ENCODE assay signal across 20 cellular contexts in the genomic region with DNA sequence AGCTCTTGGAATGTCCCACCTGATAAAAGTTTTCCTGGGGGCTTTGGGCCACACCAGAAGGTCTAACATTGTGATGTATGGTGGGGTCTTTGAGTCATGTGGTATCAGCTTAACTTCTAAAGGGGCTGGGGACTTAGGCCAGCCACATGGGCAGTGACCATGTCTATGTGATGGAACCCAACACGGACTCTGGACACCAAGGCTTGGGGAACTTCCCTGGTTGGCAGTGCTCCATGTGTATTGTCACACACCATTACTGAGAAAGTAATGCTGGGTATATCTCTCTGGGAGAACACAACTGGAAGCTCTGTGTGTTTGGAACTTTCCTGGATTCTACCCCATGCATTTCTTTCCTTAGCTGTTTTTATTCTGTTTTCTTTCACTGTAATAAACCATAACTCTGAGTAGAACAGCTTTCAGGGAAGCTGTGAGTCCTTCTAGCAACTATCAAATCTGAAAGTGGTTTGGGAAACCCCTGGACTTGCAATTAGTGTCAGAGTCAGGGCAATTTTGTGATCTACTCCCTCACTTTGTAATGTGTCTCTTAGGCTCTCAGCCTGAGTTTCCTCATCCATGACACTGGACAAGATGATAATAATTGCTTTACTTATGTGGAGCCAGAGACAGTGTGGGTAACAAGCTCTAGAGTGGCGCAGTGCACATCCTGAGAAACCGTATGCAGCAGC.
"Had no signal": no experiment of that assay in that cellular context is flagged by ENCODE, and none has a peak within 500 bp of the region (broad histone marks: within the 10 kb centered on the region; RNA-seq: fewer than 3 reads in every experiment).

No MANE protein-coding gene starts in this region.

- H3K27ac ChIP-seq: epithelial cell of prostate, esophagus muscularis mucosa, gastrocnemius medialis, psoas muscle, right lobe of liver, stomach, thoracic aorta, transverse colon had no signal

- H3K4me3 ChIP-seq: esophagus muscularis mucosa, gastrocnemius medialis, mucosa of descending colon, psoas muscle, right lobe of liver, stomach, thoracic aorta, transverse colon had no signal

- H3K27me3 ChIP-seq: gastrocnemius medialis, right lobe of liver, stomach, transverse colon had no signal

- H3K36me3 Mint-ChIP-seq: stimulated activated memory B cell treated with anti-CD40 and anti-IgM and Interleukin-4, amounts not matched to agents 10 μg/mL and 1 μg/mL and 100 μg/mL, for 72 hours had no signal

- H3K9me3 Mint-ChIP-seq: nephron had no signal

- H3K27ac Mint-ChIP-seq: nephron; stimulated activated memory B cell treated with anti-CD40 and anti-IgM and Interleukin-4, amounts not matched to agents 10 μg/mL and 1 μg/mL and 100 μg/mL, for 72 hours had no signal

- H3K4me3 Mint-ChIP-seq: nephron; stimulated activated memory B cell treated with anti-CD40 and anti-IgM and Interleukin-4, amounts not matched to agents 10 μg/mL and 1 μg/mL and 100 μg/mL, for 72 hours had no signal

- DNase-seq: effector memory CD4-positive, alpha-beta T cell; gastrocnemius medialis; glutamatergic neuron; islet precursor cell; mammary epithelial cell; mucosa of descending colon; psoas muscle; retina; right lobe of liver; stimulated activated CD4-positive, alpha-beta T cell treated with anti-CD3 and anti-CD28 coated beads, Interleukin-4, amount 100 ng/mL, for 1 hour; stimulated activated CD8-positive, alpha-beta memory T cell treated with anti-CD3 and anti-CD28 coated beads, Interleukin-4, amount 100 ng/mL, for 48 hours; stomach; substantia nigra; transverse colon had no signal

- H3K9me3 ChIP-seq: esophagus muscularis mucosa, gastrocnemius medialis, mucosa of descending colon, psoas muscle, right lobe of liver, stomach, thoracic aorta, transverse colon had no signal

- ATAC-seq: gastrocnemius medialis; left lobe of liver; mucosa of descending colon; psoas muscle; right lobe of liver; stimulated activated memory B cell treated with anti-CD40 and anti-IgM and Interleukin-4, amounts not matched to agents 10 μg/mL and 1 μg/mL and 100 μg/mL, for 72 hours had no signal

- H3K4me1 Mint-ChIP-seq: nephron; stimulated activated memory B cell treated with anti-CD40 and anti-IgM and Interleukin-4, amounts not matched to agents 10 μg/mL and 1 μg/mL and 100 μg/mL, for 72 hours had no signal

- H3K4me1 ChIP-seq: esophagus muscularis mucosa, gastrocnemius medialis, psoas muscle, right lobe of liver, stomach, transverse colon had no signal

- H3K36me3 ChIP-seq: esophagus muscularis mucosa, gastrocnemius medialis, right lobe of liver, stomach, thoracic aorta, transverse colon had no signal
